ENCODE assay signal across 11 cellular contexts in genomic region chr2:70091364-70091763, GRCh38. TPM values are rescaled to one million over a fixed set of nuclear protein-coding genes. Genes with fewer than 3 reads are reported as not detected.
A peak's percentile ranks its signal among the peaks of the same experiment; 100 is the strongest.
DNase-seq lines count a peak whose midpoint lies in the region; ATAC-seq and TF ChIP-seq lines count a peak whose summit lies in the region.
"Had no signal": no experiment of that assay in that cellular context is flagged by ENCODE, and none has a peak within 500 bp of the region (broad histone marks: within the 10 kb centered on the region; RNA-seq: fewer than 3 reads in every experiment).

No MANE protein-coding gene starts in this region.

- no peaks in the 10 kb centered on the region for H3K9me3 Mint-ChIP-seq in T-cell
- no peaks in the 10 kb centered on the region for H3K9me3 Mint-ChIP-seq in endothelial cell (ENCODE audit: unreplicated experiment)
- H3K9me3 Mint-ChIP-seq in stimulated activated naive CD8-positive, alpha-beta T cell treated with anti-CD3 and anti-CD28 coated beads, Interleukin-15, amount 100 ng/mL, for 72 hours = no peaks in the 10 kb centered on the region

- H3K36me3 ChIP-seq in smooth muscle cell (ENCODE audit: low read depth) = no peaks in the 10 kb centered on the region

- no peaks in the 10 kb centered on the region for H3K27me3 ChIP-seq in smooth muscle cell (ENCODE audit: low read depth)

- POLR2A ChIA-PET in T-cell (lab: Charles Lee) = interaction anchor here in 1 of 2 donors (0.7 kb wide), 1 partner anchor 730 kb away, joined by 3 read pairs; no protein-coding TSS in a partner anchor

- peak; percentile 28 for DNase-seq in activated CD8-positive, alpha-beta memory T cell treated with anti-CD3 and anti-CD28 coated beads for 24 hours
- DNase-seq in activated CD8-positive, alpha-beta memory T cell treated with anti-CD3 and anti-CD28 coated beads, Interleukin-2, amount 50 U/mL, for 4 hours = no peak
- DNase-seq in T-cell (no peak), endothelial cell (ENCODE audit: low spot score) (no peak), smooth muscle cell (lab: John Stamatoyannopoulos, UW; ENCODE audit: unreplicated experiment) (no peak)
- DNase-seq in stimulated activated naive CD8-positive, alpha-beta T cell treated with anti-CD3 and anti-CD28 coated beads, Interleukin-15, amount 100 ng/mL, for 72 hours = no peak
- DNase-seq: activated effector memory CD4-positive, alpha-beta T cell treated with anti-CD3 and anti-CD28 coated beads, Interleukin-2, amount 50 U/mL, for 16 hours; dermis blood vessel endothelial cell; NCI-H2081 treated with DMSO at 0.1 percent for 48 hours had no signal

- no peak overlapping the region for H2AFZ ChIP-seq in smooth muscle cell (ENCODE audit: low read depth)

- peak overlapping the region; percentile 91 to 97 for H3K27ac Mint-ChIP-seq in T-cell
- H3K27ac Mint-ChIP-seq in endothelial cell (ENCODE audit: unreplicated experiment) = peak overlapping the region; percentile 49
- H3K27ac Mint-ChIP-seq in stimulated activated naive CD8-positive, alpha-beta T cell treated with anti-CD3 and anti-CD28 coated beads, Interleukin-15, amount 100 ng/mL, for 72 hours = peak overlapping the region; percentile 2 to 34

- ATAC-seq in T-cell (replicated peaks in 1 of 4) (no peak), HG03457 (IDR thresholded peaks at IDR 0.05; ENCODE audit: unreplicated experiment) (no peak), GM19455 (IDR thresholded peaks at IDR 0.05; ENCODE audit: unreplicated experiment) (no peak)
- ATAC-seq in stimulated activated naive CD8-positive, alpha-beta T cell treated with anti-CD3 and anti-CD28 coated beads, Interleukin-15, amount 100 ng/mL, for 72 hours = no peak

- H3K4me2 ChIP-seq in smooth muscle cell = no peak overlapping the region

- H3K27me3 Mint-ChIP-seq in T-cell = no peaks in the 10 kb centered on the region
- peaks cover 22% of the 10 kb centered on the region for H3K27me3 Mint-ChIP-seq in endothelial cell (ENCODE audit: unreplicated experiment)
- H3K27me3 Mint-ChIP-seq in stimulated activated naive CD8-positive, alpha-beta T cell treated with anti-CD3 and anti-CD28 coated beads, Interleukin-15, amount 100 ng/mL, for 72 hours = no peaks in the 10 kb centered on the region

- H3K9ac ChIP-seq in smooth muscle cell (ENCODE audit: low read depth) = no peak overlapping the region

- H3K4me3 ChIP-seq in smooth muscle cell = no peak overlapping the region

- no peak for TF ChIP-seq CTCF in endothelial cell (IDR thresholded peaks at IDR 0.05; ENCODE audit: unreplicated experiment)
- no peak for TF ChIP-seq CTCF in smooth muscle cell (IDR thresholded peaks at IDR 0.05; ENCODE audit: borderline replicate concordance, insufficient read depth, poor library complexity, severe bottlenecking)

- no peaks in the 10 kb centered on the region for H3K4me1 ChIP-seq in smooth muscle cell (ENCODE audit: low read depth)

- 93% methylated on average over 2 of the region's 2 CpGs for WGBS in smooth muscle cell (ENCODE audit: low lambda C conversion rate)

- H3K36me3 Mint-ChIP-seq in T-cell = peaks cover 34% of the 10 kb centered on the region
- H3K36me3 Mint-ChIP-seq in endothelial cell (ENCODE audit: low read depth, unreplicated experiment) = peaks cover 15% of the 10 kb centered on the region

- no peaks in the 10 kb centered on the region for H3K9me3 ChIP-seq in smooth muscle cell (replicated peaks; ENCODE audit: low read depth)

- CTCF ChIA-PET in T-cell (lab: Charles Lee) = interaction anchor here in 1 of 2 donors (0.8 to 1.0 kb wide), 2 partner anchors 12 to 51 kb away, joined by 3 to 4 read pairs; no protein-coding TSS in a partner anchor

- H3K4me1 Mint-ChIP-seq in T-cell (peaks cover 52 to 71% (median 63%) of the 10 kb centered on the region in 3 donors), endothelial cell (ENCODE audit: unreplicated experiment) (peaks cover 28% of the 10 kb centered on the region)
- peaks cover 65% of the 10 kb centered on the region for H3K4me1 Mint-ChIP-seq in stimulated activated naive CD8-positive, alpha-beta T cell treated with anti-CD3 and anti-CD28 coated beads, Interleukin-15, amount 100 ng/mL, for 72 hours

- peaks cover 17% of the 10 kb centered on the region for H4K20me1 ChIP-seq in smooth muscle cell (ENCODE audit: low read depth)

- H3K4me3 Mint-ChIP-seq in T-cell (peak overlapping the region; percentile 26 to 95 (median 56)), endothelial cell (ENCODE audit: unreplicated experiment) (no peak overlapping the region)
- peak overlapping the region; percentile 67 to 73 for H3K4me3 Mint-ChIP-seq in stimulated activated naive CD8-positive, alpha-beta T cell treated with anti-CD3 and anti-CD28 coated beads, Interleukin-15, amount 100 ng/mL, for 72 hours

- no peak overlapping the region for H3K27ac ChIP-seq in smooth muscle cell (ENCODE audit: low read depth)

- H3K79me2 ChIP-seq in smooth muscle cell (ENCODE audit: low read depth) = peaks cover 21% of the 10 kb centered on the region

- H3F3A ChIP-seq in smooth muscle cell (ENCODE audit: low read depth) = peaks cover 13% of the 10 kb centered on the region

RNA-seq across cellular contexts. Expression of gene PCBP1, which starts 4.1 kb away (rescaled TPM):
- 100 to 1,000 TPM; 303 to 431 (median 386) TPM for total RNA-seq in T-cell
- 302 TPM for total RNA-seq in endothelial cell (ENCODE audit: unreplicated experiment)
- total RNA-seq in smooth muscle cell = 90.7 and 109 TPM in 2 replicates
- 145 and 150 TPM in 2 replicates for polyA plus RNA-seq in smooth muscle cell

Comparison
In these comparisons a context has a peak if more than half of its experiments do, and no peak if none do; other contexts are left out.
1. H3K27ac Mint-ChIP-seq: peak in every context shown above with its lines; median percentile 94 in T-cell; 49 in endothelial cell; 18 in stimulated activated naive CD8-positive, alpha-beta T cell treated with anti-CD3 and anti-CD28 coated beads, Interleukin-15, amount 100 ng/mL, for 72 hours.